15 cellular contexts compared by ENCODE assay signal in the genomic region with DNA sequence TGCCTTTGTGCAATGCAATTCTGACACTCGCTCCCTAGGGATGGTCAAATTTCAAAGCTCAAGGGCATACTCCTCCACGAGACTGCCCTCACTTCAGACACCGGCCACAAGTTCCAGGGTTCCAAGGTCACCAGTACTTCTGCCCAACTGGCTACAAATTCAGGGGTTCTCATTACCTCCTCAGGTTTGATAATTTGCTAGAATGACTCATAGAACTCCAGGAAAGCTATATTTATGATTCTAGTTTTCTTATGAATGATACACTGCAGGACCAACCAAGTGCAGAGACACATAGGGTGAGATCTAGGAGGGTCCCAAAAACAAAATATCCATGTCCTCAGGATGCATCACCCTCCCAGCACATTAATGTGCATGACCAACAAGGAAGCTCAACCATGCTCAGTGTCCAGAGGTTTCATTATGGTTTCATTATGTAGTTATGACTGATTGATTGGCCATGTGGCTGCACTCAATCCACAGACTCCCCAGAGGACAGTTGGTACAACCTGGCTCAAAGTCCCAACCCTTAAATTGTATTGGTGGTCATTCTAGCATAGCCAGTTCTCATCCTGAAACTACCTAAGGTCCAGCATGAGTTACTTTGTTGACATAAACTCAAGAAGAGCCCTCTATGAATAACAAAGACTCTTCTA.
DNase-seq lines count a peak whose midpoint lies in the region; ATAC-seq lines count a peak whose summit lies in the region.
"Had no signal": no experiment of that assay in that cellular context is flagged by ENCODE, and none has a peak within 500 bp of the region (broad histone marks: within the 10 kb centered on the region; RNA-seq: fewer than 3 reads in every experiment).

No MANE protein-coding gene starts in this region.

- DNase-seq in SHP77 treated with DMSO at 0.1 percent for 48 hours (lab: John Stamatoyannopoulos, UW): no peak
- no peak for DNase-seq in NCI-H774 (lab: John Stamatoyannopoulos, UW)
- DNase-seq in NCI-H2171 treated with DMSO at 0.1 percent for 48 hours (lab: John Stamatoyannopoulos, UW): no peak
- no peak for DNase-seq in inferior parietal cortex (ENCODE audit: extremely low spot score)
- DNase-seq: activated CD4-positive, alpha-beta T cell treated with anti-CD3 and anti-CD28 coated beads for 1 hour; activated T-cell treated with anti-CD3 and anti-CD28 coated beads for 4 hours; C1 segment of cervical spinal cord; central memory CD4-positive, alpha-beta T cell; GM23248; mammary epithelial cell; NCI-H187; NCI-H524 had no signal

- ATAC-seq in GM19025 (IDR thresholded peaks at IDR 0.05; ENCODE audit: low read depth, unreplicated experiment): peak; percentile 77
- peak; percentile 67 for ATAC-seq in HG02610 (IDR thresholded peaks at IDR 0.05; ENCODE audit: unreplicated experiment)
- ATAC-seq in HG03135 (IDR thresholded peaks at IDR 0.05; ENCODE audit: unreplicated experiment): peak; percentile 79
